ENCODE assay signal across 23 cellular contexts in genomic region chr16:65481956-65482355, GRCh38.
"Had no signal": no experiment of that assay in that cellular context is flagged by ENCODE, and none has a peak within 500 bp of the region (broad histone marks: within the 10 kb centered on the region; RNA-seq: fewer than 3 reads in every experiment).

No MANE protein-coding gene starts in this region.

- H3K9me3 ChIP-seq: colonic mucosa, gastroesophageal sphincter, left ventricle myocardium inferior, lower lobe of right lung, neutrophil, psoas muscle, right lobe of liver, testis, tibial nerve, upper lobe of right lung, vagina had no signal

- H3K4me3 ChIP-seq: colonic mucosa, gastroesophageal sphincter, left ventricle myocardium inferior, lower lobe of right lung, psoas muscle, right lobe of liver, testis, tibial nerve, upper lobe of right lung, vagina had no signal

- ATAC-seq: gastroesophageal sphincter; lower lobe of right lung; psoas muscle; right lobe of liver; stimulated activated naive B cell treated with anti-CD40 and anti-IgM and Interleukin-4, amounts not matched to agents 10 μg/mL and 1 μg/mL and 100 μg/mL, for 72 hours; stimulated activated naive CD8-positive, alpha-beta T cell treated with anti-CD3 and anti-CD28 coated beads, Interleukin-15, amount 100 ng/mL, for 72 hours; upper lobe of right lung had no signal

- H3K36me3 ChIP-seq: colonic mucosa, gastroesophageal sphincter, left ventricle myocardium inferior, lower lobe of right lung, neutrophil, right lobe of liver, tibial nerve, upper lobe of right lung, vagina had no signal

- H3K4me3 Mint-ChIP-seq: immature natural killer cell; naive B cell; nephron; stimulated activated naive B cell treated with anti-CD40 and anti-IgM and Interleukin-4, amounts not matched to agents 10 μg/mL and 1 μg/mL and 100 μg/mL, for 72 hours; stimulated activated naive CD8-positive, alpha-beta T cell treated with anti-CD3 and anti-CD28 coated beads, Interleukin-15, amount 100 ng/mL, for 72 hours had no signal

- H3K4me1 Mint-ChIP-seq: immature natural killer cell; naive B cell; stimulated activated naive B cell treated with anti-CD40 and anti-IgM and Interleukin-4, amounts not matched to agents 10 μg/mL and 1 μg/mL and 100 μg/mL, for 72 hours; stimulated activated naive CD8-positive, alpha-beta T cell treated with anti-CD3 and anti-CD28 coated beads, Interleukin-15, amount 100 ng/mL, for 72 hours had no signal

- H3K27me3 ChIP-seq: colonic mucosa, gastroesophageal sphincter, neutrophil, right lobe of liver, testis, tibial nerve, upper lobe of right lung, vagina had no signal

- H3K9me3 Mint-ChIP-seq: nephron had no signal

- H3K36me3 Mint-ChIP-seq: immature natural killer cell; naive B cell; stimulated activated naive B cell treated with anti-CD40 and anti-IgM and Interleukin-4, amounts not matched to agents 10 μg/mL and 1 μg/mL and 100 μg/mL, for 72 hours had no signal

- H3K4me1 ChIP-seq: colonic mucosa, gastroesophageal sphincter, left ventricle myocardium inferior, lower lobe of right lung, psoas muscle, right lobe of liver, testis, tibial nerve, upper lobe of right lung, vagina had no signal

- H3K27ac Mint-ChIP-seq: immature natural killer cell; naive B cell; nephron; stimulated activated naive B cell treated with anti-CD40 and anti-IgM and Interleukin-4, amounts not matched to agents 10 μg/mL and 1 μg/mL and 100 μg/mL, for 72 hours; stimulated activated naive CD8-positive, alpha-beta T cell treated with anti-CD3 and anti-CD28 coated beads, Interleukin-15, amount 100 ng/mL, for 72 hours had no signal

- DNase-seq: colonic mucosa; dermis blood vessel endothelial cell; glutamatergic neuron; immature natural killer cell; kidney; left cardiac atrium; left ventricle myocardium inferior; lower lobe of right lung; mesendoderm; naive B cell; psoas muscle; retina; right lobe of liver; stimulated activated CD4-positive, alpha-beta T cell treated with anti-CD3 and anti-CD28 coated beads, Interleukin-4, amount 100 ng/mL, for 24 hours; stimulated activated naive B cell treated with anti-CD40 and anti-IgM and Interleukin-4, amounts not matched to agents 10 μg/mL and 1 μg/mL and 100 μg/mL, for 72 hours; stimulated activated naive CD8-positive, alpha-beta T cell treated with anti-CD3 and anti-CD28 coated beads, Interleukin-15, amount 100 ng/mL, for 72 hours; testis; upper lobe of right lung had no signal

- H3K27ac ChIP-seq: colonic mucosa, gastroesophageal sphincter, left ventricle myocardium inferior, lower lobe of right lung, neutrophil, psoas muscle, right lobe of liver, testis, tibial nerve, upper lobe of right lung, vagina had no signal

- H3K27me3 Mint-ChIP-seq: naive B cell; stimulated activated naive B cell treated with anti-CD40 and anti-IgM and Interleukin-4, amounts not matched to agents 10 μg/mL and 1 μg/mL and 100 μg/mL, for 72 hours; stimulated activated naive CD8-positive, alpha-beta T cell treated with anti-CD3 and anti-CD28 coated beads, Interleukin-15, amount 100 ng/mL, for 72 hours had no signal
